ENCODE assay signal across 10 cellular contexts in genomic region chr11:67273260-67273990, GRCh38. TPM values are rescaled to one million over a fixed set of nuclear protein-coding genes. Genes with fewer than 3 reads are reported as not detected.
DNase-seq lines count a peak whose midpoint lies in the region; ATAC-seq and TF ChIP-seq lines count a peak whose summit lies in the region.
"Had no signal": no experiment of that assay in that cellular context is flagged by ENCODE, and none has a peak within 500 bp of the region (broad histone marks: within the 10 kb centered on the region; RNA-seq: fewer than 3 reads in every experiment).

No MANE protein-coding gene starts in this region.

- H3K9me3 Mint-ChIP-seq in CD4-positive, alpha-beta memory T cell: no peaks in the 10 kb centered on the region
- H3K9me3 Mint-ChIP-seq in effector memory CD8-positive, alpha-beta T cell: no peaks in the 10 kb centered on the region
- H3K9me3 Mint-ChIP-seq in endodermal cell (no peaks in the 10 kb centered on the region), Calu3 (ENCODE audit: low read depth, unreplicated experiment) (no peaks in the 10 kb centered on the region)

- no peak overlapping the region for H3K14ac ChIP-seq in trophoblast cell (ENCODE audit: low read length)

- H2BK5ac ChIP-seq in trophoblast cell (ENCODE audit: low read depth, low read length, poor library complexity): no peak overlapping the region

- intact Hi-C loops in CD4-positive, alpha-beta memory T cell (cut with micrococcal nuclease): no loop called here
- intact Hi-C loops in Calu3 (cut with micrococcal nuclease; ENCODE audit: unreplicated experiment): no loop called here

- no peaks in the 10 kb centered on the region for H3K27me3 Mint-ChIP-seq in CD4-positive, alpha-beta memory T cell
- no peaks in the 10 kb centered on the region for H3K27me3 Mint-ChIP-seq in effector memory CD8-positive, alpha-beta T cell
- H3K27me3 Mint-ChIP-seq in endodermal cell (ENCODE audit: insufficient read depth): no peaks in the 10 kb centered on the region
- H3K27me3 Mint-ChIP-seq in Calu3 (ENCODE audit: unreplicated experiment): no peaks in the 10 kb centered on the region

- peak overlapping the region; percentile 12 for H3K18ac ChIP-seq in trophoblast cell (ENCODE audit: low read length)

- H3K27ac Mint-ChIP-seq in CD4-positive, alpha-beta memory T cell: peak overlapping the region; percentile 75 to 98 (median 92)
- peak overlapping the region; percentile 71 to 99 for H3K27ac Mint-ChIP-seq in effector memory CD8-positive, alpha-beta T cell
- H3K27ac Mint-ChIP-seq in endodermal cell: no peak overlapping the region
- H3K27ac Mint-ChIP-seq in Calu3 (ENCODE audit: unreplicated experiment): no peak overlapping the region

- no peak overlapping the region for H4K12ac ChIP-seq in trophoblast cell (ENCODE audit: low read depth, low read length)

- H3K79me2 ChIP-seq in OCI-LY1 (ENCODE audit: insufficient read depth, low read length): peaks cover 59% of the 10 kb centered on the region
- H3K79me2 ChIP-seq in trophoblast cell (ENCODE audit: control insufficient read depth, insufficient read depth, low read length, poor library complexity): peaks cover 3% of the 10 kb centered on the region

- no peaks in the 10 kb centered on the region for H3K79me1 ChIP-seq in trophoblast cell (ENCODE audit: low read length)

- CTCF ChIA-PET in CD4-positive, alpha-beta memory T cell (lab: Charles Lee; ENCODE audit: partially characterized antibody): no interaction called here
- CTCF ChIA-PET in Calu3 (lab: Charles Lee): no interaction called here

- H3K9me3 ChIP-seq in CD4-positive, alpha-beta memory T cell (ENCODE audit: control insufficient read depth in 1 of 2, low read length in 2 of 2): no peaks in the 10 kb centered on the region
- H3K9me3 ChIP-seq in OCI-LY1 (ENCODE audit: low read length): no peaks in the 10 kb centered on the region
- no peaks in the 10 kb centered on the region for H3K9me3 ChIP-seq in trophoblast cell (ENCODE audit: insufficient read depth, low read depth, low read length)
- H3K9me3 ChIP-seq in endodermal cell (ENCODE audit: control insufficient read depth, low read length): no peaks in the 10 kb centered on the region

- H4K20me1 ChIP-seq in OCI-LY1 (ENCODE audit: insufficient read depth, low read length): no peaks in the 10 kb centered on the region

- peaks cover 39% of the 10 kb centered on the region for H3K36me3 ChIP-seq in CD4-positive, alpha-beta memory T cell (ENCODE audit: insufficient read depth, low read length)
- H3K36me3 ChIP-seq in OCI-LY1 (ENCODE audit: insufficient read depth, low read length) (peaks cover 59% of the 10 kb centered on the region), trophoblast cell (ENCODE audit: control insufficient read depth in 1 of 2, insufficient read depth in 2 of 2, low read length in 2 of 2) (peaks cover 32 to 36% of the 10 kb centered on the region in 2 experiments), endodermal cell (ENCODE audit: control insufficient read depth, insufficient read depth, low read length) (peaks cover 21% of the 10 kb centered on the region)

- H3K9me2 ChIP-seq in OCI-LY1 (ENCODE audit: low read depth, low read length): no peaks in the 10 kb centered on the region

- peak overlapping the region; percentile 80 for H3K27ac ChIP-seq in CD4-positive, alpha-beta memory T cell (ENCODE audit: low read depth, low read length)
- H3K27ac ChIP-seq in OCI-LY1 (ENCODE audit: low read depth, low read length, poor library complexity, severe bottlenecking): peak overlapping the region; percentile 98
- no peak overlapping the region for H3K27ac ChIP-seq in trophoblast cell (ENCODE audit: low read depth, low read length)
- no peak overlapping the region for H3K27ac ChIP-seq in endodermal cell (ENCODE audit: low read depth, low read length)

- peaks cover 5% of the 10 kb centered on the region; the same call in 1 of the 2 replicates for H3F3A ChIP-seq in OCI-LY1 (ENCODE audit: insufficient read depth, low read length)

- no peak overlapping the region for H2BK120ac ChIP-seq in trophoblast cell (ENCODE audit: insufficient read depth, low read length, poor library complexity)

- no peak overlapping the region for H2AK5ac ChIP-seq in trophoblast cell (ENCODE audit: low read length)

- H3K4me2 ChIP-seq in OCI-LY1 (ENCODE audit: low read length) (peak overlapping the region; percentile 93), trophoblast cell (ENCODE audit: low read length) (no peak overlapping the region)

- H4K8ac ChIP-seq in trophoblast cell (ENCODE audit: low read depth, low read length): no peak overlapping the region

- peak in 1 of 5 donors; percentile 29 for DNase-seq in CD4-positive, alpha-beta memory T cell
- DNase-seq in effector memory CD8-positive, alpha-beta T cell: no peak
- DNase-seq in trophoblast cell (no peak), SK-N-DZ (ENCODE audit: low spot score) (no peak), endodermal cell (no peak), SHP77 treated with DMSO at 0.1 percent for 48 hours (lab: John Stamatoyannopoulos, UW) (no peak), Calu3 (no peak)
- DNase-seq: NCI-H82; stimulated activated CD4-positive, alpha-beta T cell treated with anti-CD3 and anti-CD28 coated beads, Interleukin-12 subunit alpha, Interleukin-12 subunit beta, amount 100 ng/mL, for 4 hours had no signal

- WGBS in trophoblast cell (ENCODE audit: extremely low coverage, insufficient coverage, insufficient read length): no CpG with 5 or more reads among the region's 14 CpGs
- WGBS in endodermal cell (ENCODE audit: insufficient coverage in 1 of 2, insufficient read length in 1 of 2), 2 experiments: 92 to 100% methylated on average over 9 to 14 of the region's 14 CpGs

- POLR2A ChIA-PET in CD4-positive, alpha-beta memory T cell (lab: Charles Lee; ENCODE audit: partially characterized antibody): interaction anchor here (1.2 to 17.3 kb wide), 8 partner anchors 11 to 136 kb away, joined by 3 to 1163 read pairs (median 39); partner anchors contain the start of genes ANKRD13D, POLD4 and SSH3

- no peak overlapping the region for H2BK12ac ChIP-seq in trophoblast cell (ENCODE audit: low read length)

- peaks cover 100% of the 10 kb centered on the region for H3K4me1 ChIP-seq in CD4-positive, alpha-beta memory T cell (ENCODE audit: insufficient read depth, low read length)
- peaks cover 98% of the 10 kb centered on the region for H3K4me1 ChIP-seq in OCI-LY1 (ENCODE audit: insufficient read depth, low read length, severe bottlenecking)
- H3K4me1 ChIP-seq in trophoblast cell (ENCODE audit: control insufficient read depth in 1 of 2, insufficient read depth in 2 of 2, low read length in 2 of 2): peaks cover 20 to 25% of the 10 kb centered on the region in 2 experiments
- peaks cover 10% of the 10 kb centered on the region for H3K4me1 ChIP-seq in endodermal cell (ENCODE audit: control insufficient read depth, insufficient read depth, low read length)

- H4K91ac ChIP-seq in trophoblast cell (ENCODE audit: low read depth, low read length): no peak overlapping the region

- peaks cover 44 to 95% (median 71%) of the 10 kb centered on the region in 4 donors for H3K4me1 Mint-ChIP-seq in CD4-positive, alpha-beta memory T cell
- H3K4me1 Mint-ChIP-seq in effector memory CD8-positive, alpha-beta T cell (ENCODE audit: low read depth in 2 of 2): peaks cover 71 to 77% of the 10 kb centered on the region in 2 donors
- H3K4me1 Mint-ChIP-seq in endodermal cell: peaks cover 21% of the 10 kb centered on the region
- H3K4me1 Mint-ChIP-seq in Calu3 (ENCODE audit: low read depth, unreplicated experiment): peaks cover 10% of the 10 kb centered on the region

- H3K4ac ChIP-seq in trophoblast cell (ENCODE audit: low read depth, low read length): no peak overlapping the region

- no peaks in the 10 kb centered on the region for H3K27me3 ChIP-seq in CD4-positive, alpha-beta memory T cell (ENCODE audit: insufficient read depth, low read length)
- H3K27me3 ChIP-seq in OCI-LY1 (ENCODE audit: insufficient read depth, low read length) (no peaks in the 10 kb centered on the region), trophoblast cell (ENCODE audit: insufficient read depth, low read length) (no peaks in the 10 kb centered on the region), endodermal cell (ENCODE audit: control insufficient read depth, insufficient read depth, low read length, poor library complexity, severe bottlenecking) (no peaks in the 10 kb centered on the region)

- no TSS peak for BruUV-seq in Calu3 (replicated peaks; lab: Mats Ljungman, UMichigan)

- peak overlapping the region in 7 of 8 donors; percentile 71 to 98 (median 96) for H3K4me3 Mint-ChIP-seq in CD4-positive, alpha-beta memory T cell
- H3K4me3 Mint-ChIP-seq in effector memory CD8-positive, alpha-beta T cell: peak overlapping the region; percentile 96 to 99
- H3K4me3 Mint-ChIP-seq in endodermal cell (no peak overlapping the region), Calu3 (ENCODE audit: low read depth, unreplicated experiment) (no peak overlapping the region)

- ATAC-seq in effector memory CD8-positive, alpha-beta T cell (replicated peaks): no peak

- H3K23ac ChIP-seq in trophoblast cell (ENCODE audit: low read length): no peak overlapping the region

- TF ChIP-seq CTCF in OCI-LY1 (IDR thresholded peaks at IDR 0.05; ENCODE audit: low read length): no peak
- no peak for TF ChIP-seq CTCF in endodermal cell (conservative IDR thresholded peaks at IDR 0.05)
- TF ChIP-seq CTCF in Calu3 (IDR thresholded peaks at IDR 0.05; ENCODE audit: unreplicated experiment): no peak

- H2AFZ ChIP-seq in OCI-LY1 (ENCODE audit: low read length): no peak overlapping the region
- no peak overlapping the region for H2AFZ ChIP-seq in trophoblast cell (ENCODE audit: insufficient read depth, low read length, poor library complexity)

- H3K36me3 Mint-ChIP-seq in CD4-positive, alpha-beta memory T cell: peaks cover 21 to 58% of the 10 kb centered on the region in 2 donors
- H3K36me3 Mint-ChIP-seq in effector memory CD8-positive, alpha-beta T cell (ENCODE audit: insufficient read depth): peaks cover 90% of the 10 kb centered on the region
- H3K36me3 Mint-ChIP-seq in endodermal cell (ENCODE audit: low read depth) (no peaks in the 10 kb centered on the region), Calu3 (ENCODE audit: insufficient read depth, unreplicated experiment) (peaks cover 30% of the 10 kb centered on the region)

- H3K4me3 ChIP-seq in CD4-positive, alpha-beta memory T cell (ENCODE audit: low read length in 2 of 2): no peak overlapping the region
- H3K4me3 ChIP-seq in OCI-LY1 (ENCODE audit: low read depth, low read length, poor library complexity, severe bottlenecking) (peak overlapping the region; percentile 93), trophoblast cell (ENCODE audit: low read depth, low read length) (no peak overlapping the region), endodermal cell (ENCODE audit: low read length) (no peak overlapping the region)

- H3K9ac ChIP-seq in OCI-LY1 (ENCODE audit: low read length) (peak overlapping the region; percentile 61; the same call in 1 of the 2 replicates), trophoblast cell (ENCODE audit: low read length) (no peak overlapping the region), endodermal cell (ENCODE audit: extremely low read depth, low read length, poor library complexity, severe bottlenecking) (no peak overlapping the region)

RNA-seq across cellular contexts. Expression of gene GRK2, which starts 7.2 kb away (rescaled TPM):
- 100 to 1,000 TPM; 299 to 310 TPM for total RNA-seq in CD4-positive, alpha-beta memory T cell
- polyA plus RNA-seq in CD4-positive, alpha-beta memory T cell: 10 to 100 TPM; 12.8 to 63.7 TPM
- polyA plus RNA-seq in trophoblast cell (2013): 22.3 and 22.9 TPM in 2 replicates
- polyA plus RNA-seq in SK-N-DZ (2014; cell fraction: cytosol; rRNA removed): 63.4 and 72.0 TPM in 2 replicates
- 95.3 and 97.5 TPM in 2 replicates for polyA plus RNA-seq in SK-N-DZ (2014; cell fraction: nucleus; rRNA removed)
- total RNA-seq in endodermal cell (10 to 100 TPM; 58.0 to 61.7 TPM), Calu3 (2022) (69.8 and 71.3 TPM in 2 replicates)
- polyA plus RNA-seq in endodermal cell (2013, experiment 1 of 2): 43.5 TPM
- 39.5 TPM for polyA plus RNA-seq in endodermal cell (2013, experiment 2 of 2)

RNA-seq across cellular contexts. Expression of gene ANKRD13D, which starts 15.7 kb away (rescaled TPM):
- total RNA-seq in CD4-positive, alpha-beta memory T cell: 100 to 1,000 TPM; 244 to 247 TPM
- 10 to 100 TPM; 12.0 to 31.3 TPM for polyA plus RNA-seq in CD4-positive, alpha-beta memory T cell
- polyA plus RNA-seq in trophoblast cell (2013): 20.5 and 20.9 TPM in 2 replicates
- 21.1 and 25.4 TPM in 2 replicates for polyA plus RNA-seq in SK-N-DZ (2014; cell fraction: cytosol; rRNA removed)
- polyA plus RNA-seq in SK-N-DZ (2014; cell fraction: nucleus; rRNA removed): 91.5 and 113 TPM in 2 replicates
- total RNA-seq in endodermal cell: 10 to 100 TPM; 56.6 to 58.6 TPM
- 30.0 TPM for polyA plus RNA-seq in endodermal cell (2013, experiment 1 of 2)
- polyA plus RNA-seq in endodermal cell (2013, experiment 2 of 2): 27.5 TPM
- total RNA-seq in Calu3 (2022): 50.8 and 58.5 TPM in 2 replicates

RNA-seq across cellular contexts. Expression of gene SSH3, which starts 29.9 kb away (rescaled TPM):
- total RNA-seq in CD4-positive, alpha-beta memory T cell: 10 to 100 TPM; 22.5 to 26.3 TPM
- 1 to 10 TPM in 1 of 2 donors, under 1 TPM in 1; 0.79 to 6.5 TPM for polyA plus RNA-seq in CD4-positive, alpha-beta memory T cell
- polyA plus RNA-seq in trophoblast cell (2013): 85.6 and 93.4 TPM in 2 replicates
- polyA plus RNA-seq in SK-N-DZ (2014; cell fraction: cytosol; rRNA removed): 0.24 and 0.29 TPM in 2 replicates
- 3.8 and 14.4 TPM in 2 replicates for polyA plus RNA-seq in SK-N-DZ (2014; cell fraction: nucleus; rRNA removed)
- 10 to 100 TPM; 39.1 to 44.4 TPM for total RNA-seq in endodermal cell
- 22.0 TPM for polyA plus RNA-seq in endodermal cell (2013, experiment 1 of 2)
- 16.0 TPM for polyA plus RNA-seq in endodermal cell (2013, experiment 2 of 2)
- 73.0 and 84.3 TPM in 2 replicates for total RNA-seq in Calu3 (2022)

Comparison
In these comparisons a context has a peak if more than half of its experiments do, and no peak if none do; other contexts are left out.
1. H3K27ac ChIP-seq: peak in CD4-positive, alpha-beta memory T cell (single experiment) and OCI-LY1 (single experiment); none in trophoblast cell (single experiment) and endodermal cell (single experiment).
2. H3K27ac Mint-ChIP-seq: peak in CD4-positive, alpha-beta memory T cell (7 of 7) and effector memory CD8-positive, alpha-beta T cell (2 of 2); none in endodermal cell (single experiment) and Calu3 (single experiment).
3. H3K4me3 Mint-ChIP-seq: peak in CD4-positive, alpha-beta memory T cell (7 of 8) and effector memory CD8-positive, alpha-beta T cell (2 of 2); none in endodermal cell (single experiment) and Calu3 (single experiment).